In genomic region chr21:37564341-37564923, GRCh38 we compare ENCODE assay signal across 8 cellular contexts.
DNase-seq lines count a peak whose midpoint lies in the region; ATAC-seq and TF ChIP-seq lines count a peak whose summit lies in the region.

No MANE protein-coding gene starts in this region.

- peak overlapping the region; percentile 84 for H3K27ac Mint-ChIP-seq in endodermal cell
- peak overlapping the region; percentile 41 for H3K27ac Mint-ChIP-seq in mesothelial cell of epicardium

- no peaks in the 10 kb centered on the region for H3K4me1 ChIP-seq in endodermal cell (ENCODE audit: control insufficient read depth, insufficient read depth, low read length)

- WGBS in endodermal cell (ENCODE audit: insufficient coverage in 1 of 2, insufficient read length in 1 of 2), 2 experiments: 22 to 31% methylated on average over 13 to 14 of the region's 14 CpGs

- no peaks in the 10 kb centered on the region for H3K27me3 ChIP-seq in endodermal cell (ENCODE audit: control insufficient read depth, insufficient read depth, low read length, poor library complexity, severe bottlenecking)

- ATAC-seq in GM19351 (IDR thresholded peaks at IDR 0.05; ENCODE audit: unreplicated experiment) (peak; percentile 30), HG03469 (IDR thresholded peaks at IDR 0.05; ENCODE audit: unreplicated experiment) (peak; percentile 38)

- H3K9me3 ChIP-seq in endodermal cell (ENCODE audit: control insufficient read depth, low read length): no peaks in the 10 kb centered on the region

- peak overlapping the region; percentile 75 for H3K4me3 ChIP-seq in endodermal cell (ENCODE audit: low read length)

- H3K4me3 Mint-ChIP-seq in endodermal cell: peak overlapping the region; percentile 65
- H3K4me3 Mint-ChIP-seq in mesothelial cell of epicardium: no peak overlapping the region

- H3K36me3 Mint-ChIP-seq in endodermal cell (ENCODE audit: low read depth): no peaks in the 10 kb centered on the region
- H3K36me3 Mint-ChIP-seq in mesothelial cell of epicardium: no peaks in the 10 kb centered on the region

- peak overlapping the region; percentile 55 for H3K9ac ChIP-seq in endodermal cell (ENCODE audit: extremely low read depth, low read length, poor library complexity, severe bottlenecking)

- H3K4me1 Mint-ChIP-seq in endodermal cell: peaks cover 14% of the 10 kb centered on the region
- peaks cover 6% of the 10 kb centered on the region for H3K4me1 Mint-ChIP-seq in mesothelial cell of epicardium

- TF ChIP-seq CTCF in endodermal cell (conservative IDR thresholded peaks at IDR 0.05) (no peak), mesothelial cell of epicardium (IDR thresholded peaks at IDR 0.05; ENCODE audit: unreplicated experiment) (no peak)

- H3K9me3 Mint-ChIP-seq in endodermal cell (peaks cover 13% of the 10 kb centered on the region), mesothelial cell of epicardium (no peaks in the 10 kb centered on the region)

- peak; percentile 87 for DNase-seq in Ammon's horn (ENCODE audit: low spot score)
- DNase-seq in NCI-H748 treated with DMSO at 0.1 percent for 48 hours (lab: John Stamatoyannopoulos, UW): peak; percentile 74
- DNase-seq in activated CD8-positive, alpha-beta memory T cell treated with anti-CD3 and anti-CD28 coated beads, Interleukin-2, amount 50 U/mL, for 1 hour (ENCODE audit: extremely low read depth): peak; percentile 91
- peak; percentile 83 for DNase-seq in endodermal cell
- DNase-seq in mesothelial cell of epicardium (ENCODE audit: low spot score in 2 of 2, unreplicated experiment in 2 of 2): no peak
- DNase-seq in stimulated activated CD8-positive, alpha-beta memory T cell treated with anti-CD3 and anti-CD28 coated beads, Interleukin-2, amount 100 ng/mL, for 48 hours (ENCODE audit: low read depth in 2 of 2): peak; percentile 66 to 81

- H3K27me3 Mint-ChIP-seq in endodermal cell (ENCODE audit: insufficient read depth): peaks cover 15% of the 10 kb centered on the region
- peaks cover 20% of the 10 kb centered on the region for H3K27me3 Mint-ChIP-seq in mesothelial cell of epicardium (ENCODE audit: low read depth)

- no peaks in the 10 kb centered on the region for H3K36me3 ChIP-seq in endodermal cell (ENCODE audit: control insufficient read depth, insufficient read depth, low read length)

- H3K27ac ChIP-seq in endodermal cell (ENCODE audit: low read depth, low read length): peak overlapping the region; percentile 77

Comparison
In these comparisons a context has a peak if more than half of its experiments do, and no peak if none do; other contexts are left out.
1. DNase-seq: peak in Ammon's horn (single experiment), NCI-H748 treated with DMSO at 0.1 percent for 48 hours (single experiment), activated CD8-positive, alpha-beta memory T cell treated with anti-CD3 and anti-CD28 coated beads, Interleukin-2, amount 50 U/mL, for 1 hour (single experiment), endodermal cell (single experiment) and stimulated activated CD8-positive, alpha-beta memory T cell treated with anti-CD3 and anti-CD28 coated beads, Interleukin-2, amount 100 ng/mL, for 48 hours (2 of 2); none in mesothelial cell of epicardium (0 of 2).